22 cellular contexts compared by ENCODE assay signal in genomic region chr3:172415323-172415722, GRCh38. TPM values are rescaled to one million over a fixed set of nuclear protein-coding genes. Genes with fewer than 3 reads are reported as not detected.
DNase-seq lines count a peak whose midpoint lies in the region; ATAC-seq, FAIRE-seq and TF ChIP-seq lines count a peak whose summit lies in the region.
"Had no signal": no experiment of that assay in that cellular context is flagged by ENCODE, and none has a peak within 500 bp of the region (broad histone marks: within the 10 kb centered on the region; RNA-seq: fewer than 3 reads in every experiment).

No MANE protein-coding gene starts in this region.

- no peak overlapping the region for H2BK12ac ChIP-seq in trophoblast cell (ENCODE audit: low read length)

- FAIRE-seq in GM12892 (lab: Jason Lieb, UNC): no peak
- FAIRE-seq: A204.1, HTR-8/SVneo had no signal

- ATAC-seq in DND-41 (ENCODE audit: insufficient read depth, low read depth): peak; percentile 84
- no peak for ATAC-seq in activated T-cell treated with anti-CD3 and anti-CD28 coated beads, Interleukin-2, amount 50 U/mL, for 72 hours (replicated peaks in 1 of 2)

- no peak overlapping the region for H3K4me2 ChIP-seq in DND-41 (ENCODE audit: insufficient read depth, low read length)
- H3K4me2 ChIP-seq in MM.1S (ENCODE audit: low read depth, low read length): no peak overlapping the region
- no peak overlapping the region for H3K4me2 ChIP-seq in trophoblast cell (ENCODE audit: low read length)
- H3K4me2 ChIP-seq: KMS-11 had no signal

- H3K4me3 Mint-ChIP-seq in CD14-positive monocyte: peak overlapping the region in 1 of 2 donors; percentile 14
- H3K4me3 Mint-ChIP-seq in activated T-cell treated with anti-CD3 and anti-CD28 coated beads, Interleukin-2, amount 50 U/mL, for 72 hours: no peak overlapping the region
- H3K4me3 Mint-ChIP-seq: CD4-positive, alpha-beta T cell had no signal

- peaks cover 13 to 27% (median 18%) of the 10 kb centered on the region in 3 donors for H3K27me3 Mint-ChIP-seq in CD14-positive monocyte (ENCODE audit: low read depth in 3 of 3)
- H3K27me3 Mint-ChIP-seq in activated T-cell treated with anti-CD3 and anti-CD28 coated beads, Interleukin-2, amount 50 U/mL, for 72 hours (ENCODE audit: low read depth): peaks cover 47% of the 10 kb centered on the region

- H3K36me3 ChIP-seq in DND-41 (ENCODE audit: insufficient read depth, low read length) (no peaks in the 10 kb centered on the region), MM.1S (replicated peaks; ENCODE audit: insufficient read depth, low read length) (no peaks in the 10 kb centered on the region), trophoblast cell (ENCODE audit: control insufficient read depth in 1 of 2, insufficient read depth in 2 of 2, low read length in 2 of 2) (no peaks in the 10 kb centered on the region)
- H3K36me3 ChIP-seq: HAP-1 had no signal

- DNase-seq in DND-41 (peak; percentile 42), MM.1S (peak; percentile 86), SW480 (ENCODE audit: low spot score) (peak; percentile 13), trophoblast cell (no peak), CD14-positive monocyte (ENCODE audit: low spot score) (no peak), GM12892 (ENCODE audit: insufficient read length) (no peak), NCI-H1417 treated with DMSO at 0.1 percent for 48 hours (lab: John Stamatoyannopoulos, UW) (no peak)
- DNase-seq in activated T-cell treated with anti-CD3 and anti-CD28 coated beads, Interleukin-2, amount 50 U/mL, for 72 hours: no peak
- DNase-seq: ACHN; C1 segment of cervical spinal cord; CD4-positive, alpha-beta T cell; DMS153; DMS79; GF-D8; GM23248; IMR-90 had no signal

- intact Hi-C loops in CD14-positive monocyte (cut with micrococcal nuclease): no loop called here

- H3K4me1 ChIP-seq in DND-41 (ENCODE audit: insufficient read depth, low read length) (peaks cover 7% of the 10 kb centered on the region; the same call in 1 of the 2 replicates), MM.1S (ENCODE audit: low read length) (peaks cover 9% of the 10 kb centered on the region), trophoblast cell (ENCODE audit: control insufficient read depth in 1 of 2, insufficient read depth in 2 of 2, low read length in 2 of 2) (no peaks in the 10 kb centered on the region)
- H3K4me1 ChIP-seq: HAP-1 had no signal

- no peak overlapping the region for H3K4ac ChIP-seq in trophoblast cell (ENCODE audit: low read depth, low read length)

- no peak overlapping the region for H3K18ac ChIP-seq in trophoblast cell (ENCODE audit: low read length)

- H3K27ac Mint-ChIP-seq in CD14-positive monocyte: peak overlapping the region in 1 of 7 donors; percentile 22
- H3K27ac Mint-ChIP-seq in activated T-cell treated with anti-CD3 and anti-CD28 coated beads, Interleukin-2, amount 50 U/mL, for 72 hours: no peak overlapping the region
- H3K27ac Mint-ChIP-seq: CD4-positive, alpha-beta T cell had no signal

- H3K36me3 Mint-ChIP-seq in CD14-positive monocyte: no peaks in the 10 kb centered on the region
- H3K36me3 Mint-ChIP-seq in activated T-cell treated with anti-CD3 and anti-CD28 coated beads, Interleukin-2, amount 50 U/mL, for 72 hours (ENCODE audit: insufficient read depth in 2 of 2): no peaks in the 10 kb centered on the region

- no peaks in the 10 kb centered on the region for H3K9me3 ChIP-seq in DND-41 (ENCODE audit: insufficient read depth, low read length, severe bottlenecking)
- no peaks in the 10 kb centered on the region for H3K9me3 ChIP-seq in MM.1S (replicated peaks; ENCODE audit: insufficient read depth, low read length)
- no peaks in the 10 kb centered on the region for H3K9me3 ChIP-seq in trophoblast cell (ENCODE audit: insufficient read depth, low read depth, low read length)
- H3K9me3 ChIP-seq: HAP-1 had no signal

- H3K27me3 ChIP-seq in DND-41 (ENCODE audit: insufficient read depth, low read length, poor library complexity) (no peaks in the 10 kb centered on the region), MM.1S (replicated peaks; ENCODE audit: insufficient read depth, low read length) (no peaks in the 10 kb centered on the region), trophoblast cell (ENCODE audit: insufficient read depth, low read length) (no peaks in the 10 kb centered on the region)

- H3K4me1 Mint-ChIP-seq in CD14-positive monocyte: no peaks in the 10 kb centered on the region
- no peaks in the 10 kb centered on the region for H3K4me1 Mint-ChIP-seq in activated T-cell treated with anti-CD3 and anti-CD28 coated beads, Interleukin-2, amount 50 U/mL, for 72 hours (ENCODE audit: low read depth)

- no peaks in the 10 kb centered on the region for H3K79me1 ChIP-seq in trophoblast cell (ENCODE audit: low read length)

- H4K8ac ChIP-seq in trophoblast cell (ENCODE audit: low read depth, low read length): no peak overlapping the region

- peaks cover 2 to 13% (median 9%) of the 10 kb centered on the region in 7 donors for H3K9me3 Mint-ChIP-seq in CD14-positive monocyte
- peaks cover 0 to 4% of the 10 kb centered on the region in 2 donors for H3K9me3 Mint-ChIP-seq in activated T-cell treated with anti-CD3 and anti-CD28 coated beads, Interleukin-2, amount 50 U/mL, for 72 hours

- H2AFZ ChIP-seq in DND-41 (ENCODE audit: low read depth, low read length) (no peak overlapping the region), MM.1S (ENCODE audit: low read length) (no peak overlapping the region), trophoblast cell (ENCODE audit: insufficient read depth, low read length, poor library complexity) (no peak overlapping the region)
- H2AFZ ChIP-seq: GM23248 had no signal

- H3K23ac ChIP-seq in trophoblast cell (ENCODE audit: low read length): no peak overlapping the region

- no peak for TF ChIP-seq CTCF in DND-41 (IDR thresholded peaks at IDR 0.05; ENCODE audit: borderline replicate concordance, extremely low read depth, low read length, poor library complexity, severe bottlenecking)
- no peak for TF ChIP-seq CTCF in MM.1S (IDR thresholded peaks at IDR 0.05; ENCODE audit: low read length)
- TF ChIP-seq CTCF in CD14-positive monocyte (IDR thresholded peaks at IDR 0.05): no peak

- no peak overlapping the region for H4K12ac ChIP-seq in trophoblast cell (ENCODE audit: low read depth, low read length)

- no peak overlapping the region for H3K14ac ChIP-seq in trophoblast cell (ENCODE audit: low read length)

- H4K20me1 ChIP-seq in DND-41 (ENCODE audit: insufficient read depth, low read length) (no peaks in the 10 kb centered on the region), MM.1S (ENCODE audit: insufficient read depth, low read length) (no peaks in the 10 kb centered on the region)

- no peak overlapping the region for H3K9ac ChIP-seq in DND-41 (ENCODE audit: low read depth, low read length)
- no peak overlapping the region for H3K9ac ChIP-seq in MM.1S (ENCODE audit: low read length)
- H3K9ac ChIP-seq in trophoblast cell (ENCODE audit: low read length): no peak overlapping the region
- H3K9ac ChIP-seq: GM23248, KMS-11 had no signal

- H3K79me2 ChIP-seq in DND-41 (ENCODE audit: insufficient read depth, low read length) (no peaks in the 10 kb centered on the region), MM.1S (ENCODE audit: low read length) (no peaks in the 10 kb centered on the region), trophoblast cell (ENCODE audit: control insufficient read depth, insufficient read depth, low read length, poor library complexity) (no peaks in the 10 kb centered on the region)

- no peak overlapping the region for H2BK5ac ChIP-seq in trophoblast cell (ENCODE audit: low read depth, low read length, poor library complexity)

- H3K9me2 ChIP-seq in MM.1S (replicated peaks; ENCODE audit: insufficient read depth, low read length): no peaks in the 10 kb centered on the region

- no peak overlapping the region for H4K91ac ChIP-seq in trophoblast cell (ENCODE audit: low read depth, low read length)

- no peak for TF ChIP-seq POLR2A in GM12892 (IDR thresholded peaks at IDR 0.05; ENCODE audit: low read depth, low read length)

- H3K27ac ChIP-seq in DND-41 (ENCODE audit: low read length): no peak overlapping the region
- no peak overlapping the region for H3K27ac ChIP-seq in MM.1S (ENCODE audit: low read length)
- H3K27ac ChIP-seq in trophoblast cell (ENCODE audit: low read depth, low read length): no peak overlapping the region
- H3K27ac ChIP-seq: GM23248, KMS-11 had no signal

- H2BK120ac ChIP-seq in trophoblast cell (ENCODE audit: insufficient read depth, low read length, poor library complexity): no peak overlapping the region

- WGBS in trophoblast cell (ENCODE audit: extremely low coverage, insufficient coverage, insufficient read length): no CpG with 5 or more reads among the region's 5 CpGs

- 0 out of 2 replicates have a peak, but pooled peaks cover 3% of the 10 kb centered on the region for H3F3A ChIP-seq in MM.1S (ENCODE audit: insufficient read depth, low read length)

- H3K4me3 ChIP-seq in DND-41 (ENCODE audit: low read depth in 1 of 2, low read length in 2 of 2): no peak overlapping the region
- no peak overlapping the region for H3K4me3 ChIP-seq in MM.1S (ENCODE audit: low read length)
- peak overlapping the region; percentile 36 for H3K4me3 ChIP-seq in trophoblast cell (ENCODE audit: low read depth, low read length)
- H3K4me3 ChIP-seq: GM23248, HAP-1 had no signal

- H2AK5ac ChIP-seq in trophoblast cell (ENCODE audit: low read length): no peak overlapping the region

RNA-seq across cellular contexts. Expression of gene GHSR, which starts 32.9 kb away (rescaled TPM):
- polyA plus RNA-seq in trophoblast cell (2013): not detected in 2 replicates
- polyA plus RNA-seq in CD14-positive monocyte: not detected
- polyA plus RNA-seq in GM12892 (2012; ENCODE audit: missing spikeins): not detected
- total RNA-seq in activated T-cell treated with anti-CD3 and anti-CD28 coated beads, Interleukin-2, amount 50 U/mL, for 72 hours: not detected
- total RNA-seq: CD4-positive, alpha-beta T cell; GM23248; H4; IMR-90; LHCN-M2 had no signal
- polyA plus RNA-seq: GM23248, IMR-90 had no signal

Comparison
In these comparisons a context has a peak if more than half of its experiments do, and no peak if none do; other contexts are left out.
1. DNase-seq: peak in DND-41 (single experiment), MM.1S (single experiment) and SW480 (single experiment); none in trophoblast cell (0 of 2), CD14-positive monocyte (single experiment), GM12892 (single experiment), NCI-H1417 treated with DMSO at 0.1 percent for 48 hours (single experiment) and activated T-cell treated with anti-CD3 and anti-CD28 coated beads, Interleukin-2, amount 50 U/mL, for 72 hours (0 of 2).